Comparison of ENCODE assay signal across 17 cellular contexts in the genomic region with DNA sequence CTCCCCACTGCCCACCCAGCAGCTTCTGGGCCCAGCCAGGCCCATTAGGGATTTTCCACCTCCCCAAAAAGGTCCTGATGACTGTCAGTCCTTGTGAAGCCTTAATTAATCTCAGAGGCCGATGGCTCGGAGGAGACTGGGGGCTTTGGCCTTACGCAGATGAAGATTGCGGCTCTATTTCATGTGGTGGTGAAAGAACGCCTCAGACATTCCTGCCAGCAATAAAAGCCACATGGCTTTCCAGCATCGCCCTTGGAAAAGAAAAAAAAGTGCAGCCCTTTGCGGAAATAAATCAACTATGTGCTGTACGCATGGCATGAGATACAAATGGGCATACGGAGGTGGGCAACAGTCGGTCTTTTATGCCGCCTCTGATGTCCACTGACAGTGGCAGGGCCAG. TPM values are rescaled to one million over a fixed set of nuclear protein-coding genes. Genes with fewer than 3 reads are reported as not detected.
DNase-seq lines count a peak whose midpoint lies in the region; ATAC-seq and TF ChIP-seq lines count a peak whose summit lies in the region.
"Had no signal": no experiment of that assay in that cellular context is flagged by ENCODE, and none has a peak within 500 bp of the region (broad histone marks: within the 10 kb centered on the region; RNA-seq: fewer than 3 reads in every experiment).

No MANE protein-coding gene starts in this region.

- H3K9me3 ChIP-seq in SK-N-MC (ENCODE audit: low read depth, low read length), result no peaks in the 10 kb centered on the region
- no peaks in the 10 kb centered on the region for H3K9me3 ChIP-seq in mucosa of descending colon
- H3K9me3 ChIP-seq: A549; BLaER1 treated with 17β-estradiol and CSF1 and Interleukin-3, amounts not matched to agents 10 nM and 100 nM had no signal

- intact Hi-C loops in mucosa of descending colon (cut with DNase I, micrococcal nuclease), result no loop called here

- H3K4me1 ChIP-seq in mucosa of descending colon (ENCODE audit: low read depth), result peaks cover 3% of the 10 kb centered on the region
- H3K4me1 ChIP-seq: A549 had no signal

- no peaks in the 10 kb centered on the region for H3K27me3 Mint-ChIP-seq in effector memory CD8-positive, alpha-beta T cell

- DNase-seq in AG10803 (ENCODE audit: low read depth), result peak; percentile 46
- no peak for DNase-seq in SK-N-MC (ENCODE audit: low read depth, low spot score)
- peak; percentile 34 for DNase-seq in astrocyte of the hippocampus (ENCODE audit: low read depth, low spot score)
- peak in 2 of 3 donors; percentile 10 to 23 for DNase-seq in mucosa of descending colon
- DNase-seq in NCI-H2029 treated with DMSO at 0.1 percent for 48 hours (lab: John Stamatoyannopoulos, UW), result no peak
- no peak for DNase-seq in DMS53 (lab: John Stamatoyannopoulos, UW)
- DNase-seq in effector memory CD8-positive, alpha-beta T cell, result no peak
- DNase-seq: KG1; NCI-H1105 treated with DMSO at 0.1 percent for 48 hours; NCI-H1694; NCI-H748 treated with DMSO at 0.1 percent for 48 hours; NK-92 treated with Interleukin-12 subunit alpha and Interleukin-12 subunit beta, amount 100 ng/mL, for 24 hours had no signal

- H3K9me3 Mint-ChIP-seq in effector memory CD8-positive, alpha-beta T cell, result no peaks in the 10 kb centered on the region

- peak overlapping the region in 1 of 2 donors; percentile 15 for H3K27ac Mint-ChIP-seq in effector memory CD8-positive, alpha-beta T cell

- H3K27ac ChIP-seq in SK-N-MC, result peak overlapping the region; percentile 16; the same call in 1 of the 2 replicates
- H3K27ac ChIP-seq: A549; BLaER1 treated with 17β-estradiol and CSF1 and Interleukin-3, amounts not matched to agents 10 nM and 100 nM had no signal

- ATAC-seq in mucosa of descending colon, result peak; percentile 51
- no peak for ATAC-seq in effector memory CD8-positive, alpha-beta T cell (replicated peaks)
- ATAC-seq: A549, HepG2, Right ventricle myocardium inferior had no signal

- H3K9ac ChIP-seq in SK-N-MC (ENCODE audit: insufficient read length), result no peak overlapping the region
- H3K9ac ChIP-seq: BLaER1 treated with 17β-estradiol and CSF1 and Interleukin-3, amounts not matched to agents 10 nM and 100 nM had no signal

- peaks cover 25% of the 10 kb centered on the region for H3K36me3 Mint-ChIP-seq in effector memory CD8-positive, alpha-beta T cell (ENCODE audit: insufficient read depth)

- peaks cover 28 to 29% of the 10 kb centered on the region in 2 donors for H3K4me1 Mint-ChIP-seq in effector memory CD8-positive, alpha-beta T cell (ENCODE audit: low read depth in 2 of 2)

- H3K36me3 ChIP-seq in SK-N-MC (ENCODE audit: insufficient read depth, low read length), result no peaks in the 10 kb centered on the region
- no peaks in the 10 kb centered on the region for H3K36me3 ChIP-seq in mucosa of descending colon (ENCODE audit: low read depth)
- H3K36me3 ChIP-seq: BLaER1 treated with 17β-estradiol and CSF1 and Interleukin-3, amounts not matched to agents 10 nM and 100 nM had no signal

- no peak overlapping the region for H3K4me3 ChIP-seq in AG10803 (ENCODE audit: low read length)
- H3K4me3 ChIP-seq in SK-N-MC, result no peak overlapping the region
- H3K4me3 ChIP-seq in mucosa of descending colon, result no peak overlapping the region
- H3K4me3 ChIP-seq: A549; BLaER1 treated with 17β-estradiol and CSF1 and Interleukin-3, amounts not matched to agents 10 nM and 100 nM had no signal

- no peak overlapping the region for H3K4me3 Mint-ChIP-seq in effector memory CD8-positive, alpha-beta T cell

- TF ChIP-seq CTCF in AG10803 (conservative IDR thresholded peaks at IDR 0.05; ENCODE audit: low read length) (no peak), mucosa of descending colon (IDR thresholded peaks at IDR 0.05) (no peak)

RNA-seq across cellular contexts. Expression of a gene that starts 6.6 kb away (rescaled TPM):
- total RNA-seq in mucosa of descending colon, result 1 to 10 TPM; 3.2 to 6.1 (median 5.0) TPM
- total RNA-seq: NCI-H460 had no signal

Comparison
In these comparisons a context has a peak if more than half of its experiments do, and no peak if none do; other contexts are left out.
1. DNase-seq: peak in AG10803 (single experiment), astrocyte of the hippocampus (single experiment) and mucosa of descending colon (2 of 3); none in SK-N-MC (single experiment), NCI-H2029 treated with DMSO at 0.1 percent for 48 hours (single experiment), DMS53 (single experiment) and effector memory CD8-positive, alpha-beta T cell (0 of 3).